24 cellular contexts compared by ENCODE assay signal in the genomic region with DNA sequence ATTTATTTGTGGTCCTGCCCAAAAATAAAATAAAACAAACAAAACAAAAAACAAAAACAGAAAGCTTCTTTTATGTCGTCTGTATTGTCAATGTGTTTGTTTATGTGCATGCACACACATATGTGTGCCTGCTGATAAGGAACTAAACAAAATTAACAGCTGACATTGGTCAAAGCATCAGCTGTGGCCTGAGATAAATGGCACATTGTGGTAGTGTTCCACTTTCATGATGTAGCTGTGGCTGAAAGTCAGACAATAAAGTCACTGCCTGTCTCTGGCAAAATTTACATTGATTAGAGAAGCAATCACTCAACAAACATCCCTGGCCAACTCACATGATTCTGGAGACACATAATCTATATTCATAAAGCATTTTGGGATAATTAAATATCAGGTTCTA.
"Had no signal": no experiment of that assay in that cellular context is flagged by ENCODE, and none has a peak within 500 bp of the region (broad histone marks: within the 10 kb centered on the region; RNA-seq: fewer than 3 reads in every experiment).

No MANE protein-coding gene starts in this region.

- H3K4me3 Mint-ChIP-seq: naive thymus-derived CD4-positive, alpha-beta T cell; natural killer cell treated with Interleukin-12 subunit alpha and Interleukin-12 subunit beta and Interleukin-15 and Interleukin-18, amount 100 ng/mL, for 72 hours; stimulated activated naive B cell treated with anti-CD40 and anti-IgM and Interleukin-4, amounts not matched to agents 10 μg/mL and 1 μg/mL and 100 μg/mL, for 72 hours had no signal

- H3K4me3 ChIP-seq: left ventricle myocardium inferior, lung, mucosa of descending colon, ovary, right atrium auricular region, right lobe of liver, smooth muscle cell, stomach, testis, thyroid gland, transverse colon, upper lobe of left lung, vagina had no signal

- ATAC-seq: mucosa of descending colon; naive thymus-derived CD4-positive, alpha-beta T cell; natural killer cell treated with Interleukin-12 subunit alpha and Interleukin-12 subunit beta and Interleukin-15 and Interleukin-18, amount 100 ng/mL, for 72 hours; right lobe of liver; stimulated activated naive B cell treated with anti-CD40 and anti-IgM and Interleukin-4, amounts not matched to agents 10 μg/mL and 1 μg/mL and 100 μg/mL, for 72 hours; stimulated activated naive CD8-positive, alpha-beta T cell treated with anti-CD3 and anti-CD28 coated beads, Interleukin-15, Interleukin-2, amounts not matched to agents 100 U/mL and 50 U/mL, for 24 hours had no signal

- H3K9me3 ChIP-seq: left ventricle myocardium inferior, mucosa of descending colon, ovary, right atrium auricular region, right lobe of liver, stomach, testis, thyroid gland, transverse colon, upper lobe of left lung, vagina had no signal

- H3K36me3 Mint-ChIP-seq: naive thymus-derived CD4-positive, alpha-beta T cell; natural killer cell treated with Interleukin-12 subunit alpha and Interleukin-12 subunit beta and Interleukin-15 and Interleukin-18, amount 100 ng/mL, for 72 hours; stimulated activated naive B cell treated with anti-CD40 and anti-IgM and Interleukin-4, amounts not matched to agents 10 μg/mL and 1 μg/mL and 100 μg/mL, for 72 hours had no signal

- H3K27me3 ChIP-seq: ovary, right atrium auricular region, right lobe of liver, stomach, testis, thyroid gland, transverse colon, upper lobe of left lung, vagina had no signal

- H3K4me2 ChIP-seq: smooth muscle cell had no signal

- DNase-seq: islet precursor cell; left ventricle myocardium inferior; midbrain; mucosa of descending colon; naive thymus-derived CD4-positive, alpha-beta T cell; ovary; right lobe of liver; stimulated activated CD4-positive, alpha-beta T cell treated with anti-CD3 and anti-CD28 coated beads, Interleukin-1b, Interleukin-23, amount 100 ng/mL, for 48 hours; stimulated activated CD4-positive, alpha-beta T cell treated with anti-CD3 and anti-CD28 coated beads, Interleukin-2, amount 100 ng/mL, for 48 hours; stimulated activated CD4-positive, alpha-beta T cell treated with anti-CD3 and anti-CD28 coated beads, Interleukin-4, amount 100 ng/mL, for 4 hours; stimulated activated CD8-positive, alpha-beta memory T cell treated with anti-CD3 and anti-CD28 coated beads, Interleukin-4, amount 100 ng/mL, for 48 hours; stimulated activated naive B cell treated with anti-CD40 and anti-IgM and Interleukin-4, amounts not matched to agents 10 μg/mL and 1 μg/mL and 100 μg/mL, for 72 hours; stimulated activated naive CD8-positive, alpha-beta T cell treated with anti-CD3 and anti-CD28 coated beads, Interleukin-15, Interleukin-2, amounts not matched to agents 100 U/mL and 50 U/mL, for 24 hours; stomach; testis; thyroid gland; transverse colon; upper lobe of left lung had no signal

- H3K27ac Mint-ChIP-seq: naive thymus-derived CD4-positive, alpha-beta T cell; natural killer cell treated with Interleukin-12 subunit alpha and Interleukin-12 subunit beta and Interleukin-15 and Interleukin-18, amount 100 ng/mL, for 72 hours; progenitor cell of endocrine pancreas; stimulated activated naive B cell treated with anti-CD40 and anti-IgM and Interleukin-4, amounts not matched to agents 10 μg/mL and 1 μg/mL and 100 μg/mL, for 72 hours had no signal

- H3K27ac ChIP-seq: left ventricle myocardium inferior, ovary, right atrium auricular region, right lobe of liver, stomach, testis, thyroid gland, transverse colon, upper lobe of left lung, vagina had no signal

- H3K36me3 ChIP-seq: left ventricle myocardium inferior, ovary, right atrium auricular region, right lobe of liver, stomach, thyroid gland, transverse colon, upper lobe of left lung, vagina had no signal

- H3K4me1 ChIP-seq: left ventricle myocardium inferior, right atrium auricular region, right lobe of liver, stomach, testis, thyroid gland, transverse colon, upper lobe of left lung, vagina had no signal

- H3K4me1 Mint-ChIP-seq: naive thymus-derived CD4-positive, alpha-beta T cell; stimulated activated naive B cell treated with anti-CD40 and anti-IgM and Interleukin-4, amounts not matched to agents 10 μg/mL and 1 μg/mL and 100 μg/mL, for 72 hours had no signal
